8 cellular contexts compared by ENCODE assay signal in genomic region chr2:62704654-62705006, GRCh38. TPM values are rescaled to one million over a fixed set of nuclear protein-coding genes. Genes with fewer than 3 reads are reported as not detected.
DNase-seq lines count a peak whose midpoint lies in the region; TF ChIP-seq lines count a peak whose summit lies in the region.

No MANE protein-coding gene starts in this region.

- H3K4me1 ChIP-seq in A673 (ENCODE audit: insufficient read depth, low read length, poor library complexity, severe bottlenecking) (peaks cover 11% of the 10 kb centered on the region), HUES6 (ENCODE audit: control insufficient read depth, insufficient read depth, low read length) (peaks cover 18% of the 10 kb centered on the region), muscle layer of colon (ENCODE audit: insufficient read depth, low read length) (peaks cover 32% of the 10 kb centered on the region)

- BruUV-seq in A673 (replicated peaks; lab: Mats Ljungman, UMichigan): no TSS peak

- H3K4me3 ChIP-seq in A673 (ENCODE audit: low read depth, low read length, poor library complexity, severe bottlenecking) (peak overlapping the region; percentile 69), HUES6 (ENCODE audit: low read depth, low read length) (peak overlapping the region; percentile 92), muscle layer of colon (ENCODE audit: low read depth in 1 of 2, low read length in 2 of 2) (peak overlapping the region; percentile 73 to 89)

- no peak for DNase-seq in A673 (ENCODE audit: low spot score)
- peak; percentile 3 for DNase-seq in central memory CD4-positive, alpha-beta T cell
- no peak for DNase-seq in AG08396 (ENCODE audit: low spot score)
- no peak for DNase-seq in NCI-H345 treated with DMSO at 0.1 percent for 48 hours (lab: John Stamatoyannopoulos, UW; ENCODE audit: unreplicated experiment)
- no peak for DNase-seq in GM20000 (ENCODE audit: low spot score)
- no peak for DNase-seq in NOMO-1 treated with DMSO at 0.1 percent for 48 hours (lab: John Stamatoyannopoulos, UW; ENCODE audit: unreplicated experiment)

- CTCF ChIA-PET in A673 (lab: Charles Lee): no interaction called here

- no peak for TF ChIP-seq CTCF in A673 (conservative IDR thresholded peaks at IDR 0.05; ENCODE audit: low read depth, low read length)
- no peak for TF ChIP-seq CTCF in GM20000 (IDR thresholded peaks at IDR 0.05; ENCODE audit: extremely low read depth, missing control alignments)

- no peaks in the 10 kb centered on the region for H3K9me3 ChIP-seq in A673 (ENCODE audit: low read depth, low read length, poor library complexity, severe bottlenecking)
- H3K9me3 ChIP-seq in HUES6 (ENCODE audit: control insufficient read depth, insufficient read depth, low read depth, low read length): no peaks in the 10 kb centered on the region
- no peaks in the 10 kb centered on the region for H3K9me3 ChIP-seq in muscle layer of colon (ENCODE audit: low read length)

- H3K9ac ChIP-seq in HUES6 (ENCODE audit: low read length) (peak overlapping the region; percentile 54), muscle layer of colon (ENCODE audit: low read length) (peak overlapping the region; percentile 75)

- no peaks in the 10 kb centered on the region for H3K27me3 ChIP-seq in A673 (replicated peaks; ENCODE audit: insufficient read depth, low read depth, low read length, poor library complexity)
- no peaks in the 10 kb centered on the region for H3K27me3 ChIP-seq in HUES6 (ENCODE audit: control insufficient read depth, insufficient read depth, low read length)
- no peaks in the 10 kb centered on the region for H3K27me3 ChIP-seq in muscle layer of colon (ENCODE audit: control insufficient read depth in 1 of 2, insufficient read depth in 2 of 2, low read length in 2 of 2)

- H3K27ac ChIP-seq in A673 (ENCODE audit: low read depth, low read length, poor library complexity, severe bottlenecking) (peak overlapping the region; percentile 72), HUES6 (ENCODE audit: low read depth, low read length) (peak overlapping the region; percentile 5; the same call in 1 of the 2 replicates), muscle layer of colon (ENCODE audit: low read depth, low read length) (peak overlapping the region; percentile 86)

- intact Hi-C loops in A673 (cut with micrococcal nuclease; ENCODE audit: unreplicated experiment): no loop called here

- H3K36me3 ChIP-seq in A673 (ENCODE audit: insufficient read depth, low read length, poor library complexity, severe bottlenecking) (no peaks in the 10 kb centered on the region), HUES6 (ENCODE audit: control insufficient read depth, insufficient read depth, low read length) (peaks cover 10% of the 10 kb centered on the region), muscle layer of colon (ENCODE audit: insufficient read depth, low read length) (no peaks in the 10 kb centered on the region)

- POLR2A ChIA-PET in A673 (lab: Charles Lee; ENCODE audit: low non-redundant PET): no interaction called here

RNA-seq across cellular contexts. Expression of gene EHBP1, which starts 0.9 kb away (rescaled TPM):
- total RNA-seq in A673 (2021): 32.1 and 35.0 TPM in 2 replicates

Comparison
In these comparisons a context has a peak if more than half of its experiments do, and no peak if none do; other contexts are left out.
1. H3K27ac ChIP-seq: peak in every context shown above with its lines; median percentile 86 in muscle layer of colon; 72 in A673; 5 in HUES6.